Comparison of ENCODE assay signal across 8 cellular contexts in the genomic region with DNA sequence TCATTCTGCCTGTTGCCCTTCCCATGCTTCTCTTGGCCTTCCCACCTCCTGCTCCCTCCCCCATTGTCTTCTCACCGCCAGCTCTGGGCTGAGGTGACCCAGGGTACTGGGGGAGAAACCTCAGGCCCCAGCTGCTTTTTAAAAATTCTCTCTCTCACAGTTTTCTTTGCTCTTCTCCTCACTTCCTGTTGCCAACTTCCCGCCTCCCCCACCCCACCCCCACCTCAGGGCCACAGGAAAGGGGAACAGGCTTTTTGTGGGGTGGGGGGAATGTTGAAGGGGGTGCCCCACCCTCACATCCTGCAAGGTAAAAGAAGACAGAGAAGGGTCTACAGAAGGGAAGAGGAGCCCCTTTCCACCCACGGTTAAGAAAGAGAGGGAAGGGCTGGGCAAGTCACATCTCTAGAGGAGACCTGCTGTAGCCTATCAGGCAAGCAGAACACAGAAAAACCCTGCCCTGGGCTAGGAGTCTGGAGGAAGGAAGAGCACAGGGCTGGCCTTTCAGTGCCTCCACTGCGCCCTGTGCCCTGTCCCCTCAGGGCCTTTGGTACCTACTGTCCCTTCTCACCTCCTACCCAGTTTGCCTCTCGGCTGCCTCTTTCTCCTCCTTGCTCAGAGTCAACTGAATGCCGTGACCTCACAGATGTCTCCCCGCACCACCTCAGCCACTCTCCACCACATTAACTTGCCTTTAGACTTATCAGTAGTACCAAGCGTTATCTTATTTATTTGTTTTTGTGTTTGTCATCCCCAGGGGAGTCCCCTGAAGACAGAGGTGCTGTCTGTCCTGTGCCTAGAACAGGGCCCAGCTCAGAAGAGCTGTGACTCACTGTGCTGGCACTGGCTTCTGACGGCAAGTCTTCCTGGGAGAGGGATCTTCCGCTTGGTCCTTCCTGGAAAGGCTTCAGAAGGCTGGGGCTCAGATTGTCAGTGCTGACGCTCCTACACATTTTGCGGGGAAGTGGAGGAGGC. TPM values are rescaled to one million over a fixed set of nuclear protein-coding genes. Genes with fewer than 3 reads are reported as not detected.
DNase-seq lines count a peak whose midpoint lies in the region; ATAC-seq and TF ChIP-seq lines count a peak whose summit lies in the region.

No MANE protein-coding gene starts in this region.

- H3K27me3 Mint-ChIP-seq in activated CD4-positive, alpha-beta T cell treated with anti-CD3 and anti-CD28 coated beads, Interleukin-2, amount 10 ng/mL, durations not matched to agents 7 days and 5 days: no peaks in the 10 kb centered on the region

- H3K4me1 Mint-ChIP-seq in activated CD4-positive, alpha-beta T cell treated with anti-CD3 and anti-CD28 coated beads, Interleukin-2, amount 10 ng/mL, durations not matched to agents 7 days and 5 days: peaks cover 64% of the 10 kb centered on the region

- CTCF ChIA-PET in activated CD4-positive, alpha-beta T cell treated with anti-CD3 and anti-CD28 coated beads, Interleukin-2, amount 10 ng/mL, durations not matched to agents 7 days and 5 days (lab: Charles Lee): interaction anchor here (0.9 to 2.9 kb wide), 12 partner anchors 7 to 252 kb away, joined by 3 to 23 read pairs (median 6); a partner anchor contains a TSS

- H3K27me3 ChIP-seq in foreskin keratinocyte: peaks cover 83% of the 10 kb centered on the region

- no peak for TF ChIP-seq CTCF in foreskin keratinocyte (conservative IDR thresholded peaks at IDR 0.05)

- DNase-seq in activated CD4-positive, alpha-beta T cell treated with anti-CD3 and anti-CD28 coated beads, Interleukin-2, amount 10 ng/mL, durations not matched to agents 7 days and 5 days: peak; percentile 68
- DNase-seq in foreskin keratinocyte (no peak), NCI-H1105 treated with DMSO at 0.1 percent for 48 hours (lab: John Stamatoyannopoulos, UW) (no peak)
- DNase-seq in stimulated activated naive CD8-positive, alpha-beta T cell treated with anti-CD3 and anti-CD28 coated beads, Interleukin-15, Interleukin-2, amounts not matched to agents 100 U/mL and 50 U/mL, for 24 hours: peak; percentile 54

- H3K27ac Mint-ChIP-seq in activated CD4-positive, alpha-beta T cell treated with anti-CD3 and anti-CD28 coated beads, Interleukin-2, amount 10 ng/mL, durations not matched to agents 7 days and 5 days: peak overlapping the region; percentile 93

- H3K4me3 Mint-ChIP-seq in activated CD4-positive, alpha-beta T cell treated with anti-CD3 and anti-CD28 coated beads, Interleukin-2, amount 10 ng/mL, durations not matched to agents 7 days and 5 days: peak overlapping the region; percentile 91

- POLR2A ChIA-PET in activated CD4-positive, alpha-beta T cell treated with anti-CD3 and anti-CD28 coated beads, Interleukin-2, amount 10 ng/mL, durations not matched to agents 7 days and 5 days (lab: Charles Lee): no interaction called here

- peaks cover 48% of the 10 kb centered on the region for H3K36me3 Mint-ChIP-seq in activated CD4-positive, alpha-beta T cell treated with anti-CD3 and anti-CD28 coated beads, Interleukin-2, amount 10 ng/mL, durations not matched to agents 7 days and 5 days (ENCODE audit: low read depth)

- ATAC-seq in GM18867 (IDR thresholded peaks at IDR 0.05; ENCODE audit: unreplicated experiment) (peak; percentile 34), HG03432 (IDR thresholded peaks at IDR 0.05; ENCODE audit: unreplicated experiment) (peak; percentile 47), foreskin keratinocyte (peak; percentile 24), GM21737 (IDR thresholded peaks at IDR 0.05; ENCODE audit: unreplicated experiment) (no peak), HG03521 (IDR thresholded peaks at IDR 0.05; ENCODE audit: unreplicated experiment) (no peak)
- peak; percentile 55 for ATAC-seq in stimulated activated naive CD8-positive, alpha-beta T cell treated with anti-CD3 and anti-CD28 coated beads, Interleukin-15, Interleukin-2, amounts not matched to agents 100 U/mL and 50 U/mL, for 24 hours

- no peaks in the 10 kb centered on the region for H3K4me1 ChIP-seq in foreskin keratinocyte

- no peak overlapping the region for H3K27ac ChIP-seq in foreskin keratinocyte

- H3K9me3 Mint-ChIP-seq in activated CD4-positive, alpha-beta T cell treated with anti-CD3 and anti-CD28 coated beads, Interleukin-2, amount 10 ng/mL, durations not matched to agents 7 days and 5 days: no peaks in the 10 kb centered on the region

RNA-seq across cellular contexts. Expression of a gene that starts 1.7 kb away (rescaled TPM):
- total RNA-seq in activated CD4-positive, alpha-beta T cell treated with anti-CD3 and anti-CD28 coated beads, Interleukin-2, amount 10 ng/mL, durations not matched to agents 7 days and 5 days: 100 to 1,000 TPM; 218 to 259 TPM
- 0.10 TPM in 1 of 2 replicates, not detected in the other for total RNA-seq in foreskin keratinocyte
- polyA plus RNA-seq in foreskin keratinocyte: 0.07 TPM in 1 of 2 replicates, not detected in the other

RNA-seq across cellular contexts. Expression of a gene that starts 9.9 kb away (rescaled TPM):
- total RNA-seq in activated CD4-positive, alpha-beta T cell treated with anti-CD3 and anti-CD28 coated beads, Interleukin-2, amount 10 ng/mL, durations not matched to agents 7 days and 5 days: 100 to 1,000 TPM; 214 to 247 TPM
- total RNA-seq in foreskin keratinocyte: 215 and 307 TPM in 2 replicates
- 186 and 224 TPM in 2 replicates for polyA plus RNA-seq in foreskin keratinocyte

RNA-seq across cellular contexts. Expression of a gene that starts 18.4 kb away (rescaled TPM):
- under 1 TPM; 0.52 to 0.94 TPM for total RNA-seq in activated CD4-positive, alpha-beta T cell treated with anti-CD3 and anti-CD28 coated beads, Interleukin-2, amount 10 ng/mL, durations not matched to agents 7 days and 5 days
- 2.8 and 3.8 TPM in 2 replicates for total RNA-seq in foreskin keratinocyte
- 3.2 and 4.4 TPM in 2 replicates for polyA plus RNA-seq in foreskin keratinocyte

RNA-seq across cellular contexts. Expression of a gene that starts 22.9 kb away (rescaled TPM):
- not detected for total RNA-seq in activated CD4-positive, alpha-beta T cell treated with anti-CD3 and anti-CD28 coated beads, Interleukin-2, amount 10 ng/mL, durations not matched to agents 7 days and 5 days
- 0.07 TPM in 1 of 2 replicates, not detected in the other for total RNA-seq in foreskin keratinocyte
- polyA plus RNA-seq in foreskin keratinocyte: 0.07 TPM in 1 of 2 replicates, not detected in the other

RNA-seq across cellular contexts. Expression of a gene that starts 42.3 kb away (rescaled TPM):
- total RNA-seq in activated CD4-positive, alpha-beta T cell treated with anti-CD3 and anti-CD28 coated beads, Interleukin-2, amount 10 ng/mL, durations not matched to agents 7 days and 5 days: 10 to 100 TPM; 10.5 to 11.4 TPM
- 14.5 and 15.2 TPM in 2 replicates for total RNA-seq in foreskin keratinocyte
- polyA plus RNA-seq in foreskin keratinocyte: 17.7 and 20.0 TPM in 2 replicates

Comparison
In these comparisons a context has a peak if more than half of its experiments do, and no peak if none do; other contexts are left out.
1. ATAC-seq: peak in GM18867 (single experiment), HG03432 (single experiment), foreskin keratinocyte (single experiment) and stimulated activated naive CD8-positive, alpha-beta T cell treated with anti-CD3 and anti-CD28 coated beads, Interleukin-15, Interleukin-2, amounts not matched to agents 100 U/mL and 50 U/mL, for 24 hours (single experiment); none in GM21737 (single experiment) and HG03521 (single experiment).
2. DNase-seq: peak in activated CD4-positive, alpha-beta T cell treated with anti-CD3 and anti-CD28 coated beads, Interleukin-2, amount 10 ng/mL, durations not matched to agents 7 days and 5 days (single experiment) and stimulated activated naive CD8-positive, alpha-beta T cell treated with anti-CD3 and anti-CD28 coated beads, Interleukin-15, Interleukin-2, amounts not matched to agents 100 U/mL and 50 U/mL, for 24 hours (single experiment); none in foreskin keratinocyte (0 of 2) and NCI-H1105 treated with DMSO at 0.1 percent for 48 hours (single experiment).
3. RNA of a gene that starts 1.7 kb away (total RNA-seq): 218 to 259 TPM in activated CD4-positive, alpha-beta T cell treated with anti-CD3 and anti-CD28 coated beads, Interleukin-2, amount 10 ng/mL, durations not matched to agents 7 days and 5 days; 0.10 TPM in foreskin keratinocyte; every median in the first group is over 100 times any median in the second.